ENCODE assay signal across 18 cellular contexts in the genomic region with DNA sequence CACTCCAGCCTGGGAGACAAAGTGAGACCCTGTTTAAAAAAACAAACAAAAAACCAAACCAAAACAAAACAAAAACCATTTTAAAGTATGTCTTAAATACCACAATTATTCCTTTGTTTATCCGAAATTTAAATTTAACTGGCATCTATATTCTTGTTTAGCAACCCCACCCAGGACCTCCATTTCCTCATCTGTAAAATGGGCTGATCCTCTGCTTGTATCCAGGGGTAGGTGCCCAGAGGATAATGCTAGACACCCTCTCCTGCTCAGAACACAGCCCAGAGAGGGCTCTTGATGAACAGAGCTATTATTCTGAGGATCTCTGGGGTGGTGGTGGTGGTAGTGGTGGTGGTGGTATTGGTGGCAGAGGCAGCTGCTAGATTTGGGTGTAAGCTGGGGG. TPM values are rescaled to one million over a fixed set of nuclear protein-coding genes. Genes with fewer than 3 reads are reported as not detected.
DNase-seq lines count a peak whose midpoint lies in the region; ATAC-seq and TF ChIP-seq lines count a peak whose summit lies in the region.
"Had no signal": no experiment of that assay in that cellular context is flagged by ENCODE, and none has a peak within 500 bp of the region (broad histone marks: within the 10 kb centered on the region; RNA-seq: fewer than 3 reads in every experiment).

No MANE protein-coding gene starts in this region.

- H3K4me3 Mint-ChIP-seq in activated CD8-positive, alpha-beta memory T cell treated with anti-CD3 and anti-CD28 coated beads, Interleukin-2, amount 10 ng/mL, durations not matched to agents 7 days and 5 days, result no peak overlapping the region
- H3K4me3 Mint-ChIP-seq in CD8-positive, alpha-beta memory T cell, result no peak overlapping the region
- H3K4me3 Mint-ChIP-seq in activated CD8-positive, alpha-beta T cell treated with anti-CD3 and anti-CD28 coated beads, Interleukin-2, amount 10 ng/mL, durations not matched to agents 7 days and 5 days, result no peak overlapping the region
- no peak overlapping the region for H3K4me3 Mint-ChIP-seq in neural crest cell
- no peak overlapping the region for H3K4me3 Mint-ChIP-seq in chondrocyte (ENCODE audit: unreplicated experiment)
- H3K4me3 Mint-ChIP-seq: CD14-positive monocyte had no signal

- no peak overlapping the region for H3K27ac ChIP-seq in CD8-positive, alpha-beta memory T cell (ENCODE audit: low read depth, low read length)
- no peak overlapping the region for H3K27ac ChIP-seq in esophagus muscularis mucosa (replicated peaks in 1 of 4)

- TF ChIP-seq EP300 in esophagus muscularis mucosa (IDR thresholded peaks at IDR 0.05), result no peak

- intact Hi-C loops in esophagus muscularis mucosa (cut with DNase I), result no loop called here

- no peaks in the 10 kb centered on the region for H3K27me3 Mint-ChIP-seq in activated CD8-positive, alpha-beta memory T cell treated with anti-CD3 and anti-CD28 coated beads, Interleukin-2, amount 10 ng/mL, durations not matched to agents 7 days and 5 days
- H3K27me3 Mint-ChIP-seq in CD8-positive, alpha-beta memory T cell, result peaks cover 0 to under 1% of the 10 kb centered on the region in 2 donors
- H3K27me3 Mint-ChIP-seq in activated CD8-positive, alpha-beta T cell treated with anti-CD3 and anti-CD28 coated beads, Interleukin-2, amount 10 ng/mL, durations not matched to agents 7 days and 5 days (ENCODE audit: low read depth), result no peaks in the 10 kb centered on the region
- H3K27me3 Mint-ChIP-seq in neural crest cell (ENCODE audit: low read depth) (no peaks in the 10 kb centered on the region), chondrocyte (ENCODE audit: low read depth) (no peaks in the 10 kb centered on the region)

- peak overlapping the region; percentile 89 for H3K27ac Mint-ChIP-seq in activated CD8-positive, alpha-beta memory T cell treated with anti-CD3 and anti-CD28 coated beads, Interleukin-2, amount 10 ng/mL, durations not matched to agents 7 days and 5 days
- H3K27ac Mint-ChIP-seq in CD8-positive, alpha-beta memory T cell, result peak overlapping the region in 6 of 8 donors; percentile 26 to 95 (median 82)
- H3K27ac Mint-ChIP-seq in activated CD8-positive, alpha-beta T cell treated with anti-CD3 and anti-CD28 coated beads, Interleukin-2, amount 10 ng/mL, durations not matched to agents 7 days and 5 days, result peak overlapping the region; percentile 96
- H3K27ac Mint-ChIP-seq in neural crest cell (ENCODE audit: unreplicated experiment), result peak overlapping the region; percentile 19
- H3K27ac Mint-ChIP-seq in chondrocyte (ENCODE audit: unreplicated experiment), result no peak overlapping the region

- H3K4me3 ChIP-seq in CD8-positive, alpha-beta memory T cell (ENCODE audit: low read length), result no peak overlapping the region
- no peak overlapping the region for H3K4me3 ChIP-seq in esophagus muscularis mucosa

- CTCF ChIA-PET in activated CD8-positive, alpha-beta memory T cell treated with anti-CD3 and anti-CD28 coated beads, Interleukin-2, amount 10 ng/mL, durations not matched to agents 7 days and 5 days (lab: Charles Lee), result interaction anchor here (1.5 to 14.6 kb wide), 8 partner anchors 10 to 136 kb away, joined by 3 to 251 read pairs (median 10); a partner anchor contains a TSS
- CTCF ChIA-PET in CD8-positive, alpha-beta memory T cell (lab: Charles Lee), result interaction anchor here (1.4 to 13.3 kb wide), 2 partner anchors 12 to 136 kb away, joined by 4 to 146 read pairs; no protein-coding TSS in a partner anchor
- CTCF ChIA-PET in activated CD8-positive, alpha-beta T cell treated with anti-CD3 and anti-CD28 coated beads, Interleukin-2, amount 10 ng/mL, durations not matched to agents 7 days and 5 days (lab: Charles Lee), result interaction anchor here (0.7 kb wide), 1 partner anchor 25 kb away, joined by 3 read pairs; no protein-coding TSS in a partner anchor

- WGBS in esophagus muscularis mucosa, result 83% methylated on average over 1 of the region's 1 CpG

- H3K36me3 Mint-ChIP-seq in activated CD8-positive, alpha-beta memory T cell treated with anti-CD3 and anti-CD28 coated beads, Interleukin-2, amount 10 ng/mL, durations not matched to agents 7 days and 5 days, result no peaks in the 10 kb centered on the region
- H3K36me3 Mint-ChIP-seq in CD8-positive, alpha-beta memory T cell, result no peaks in the 10 kb centered on the region
- no peaks in the 10 kb centered on the region for H3K36me3 Mint-ChIP-seq in activated CD8-positive, alpha-beta T cell treated with anti-CD3 and anti-CD28 coated beads, Interleukin-2, amount 10 ng/mL, durations not matched to agents 7 days and 5 days (ENCODE audit: low read depth)
- H3K36me3 Mint-ChIP-seq in neural crest cell (ENCODE audit: low read depth) (no peaks in the 10 kb centered on the region), chondrocyte (ENCODE audit: low read depth) (peaks cover 3% of the 10 kb centered on the region)
- H3K36me3 Mint-ChIP-seq: CD14-positive monocyte had no signal

- TF ChIP-seq POLR2A in esophagus muscularis mucosa (IDR thresholded peaks at IDR 0.05; ENCODE audit: low read depth), result no peak

- TF ChIP-seq CTCF in neural crest cell (conservative IDR thresholded peaks at IDR 0.05) (no peak), chondrocyte (IDR thresholded peaks at IDR 0.05) (no peak), esophagus muscularis mucosa (IDR thresholded peaks at IDR 0.05) (no peak)

- no peaks in the 10 kb centered on the region for H3K9me3 ChIP-seq in CD8-positive, alpha-beta memory T cell (ENCODE audit: low read length)
- no peaks in the 10 kb centered on the region for H3K9me3 ChIP-seq in esophagus muscularis mucosa

- no peak for ATAC-seq in activated CD8-positive, alpha-beta memory T cell treated with anti-CD3 and anti-CD28 coated beads, Interleukin-2, amount 10 ng/mL, durations not matched to agents 7 days and 5 days
- ATAC-seq in activated CD8-positive, alpha-beta T cell treated with anti-CD3 and anti-CD28 coated beads, Interleukin-2, amount 10 ng/mL, durations not matched to agents 7 days and 5 days, result no peak

- H3K4me1 ChIP-seq in CD8-positive, alpha-beta memory T cell (ENCODE audit: insufficient read depth, low read length), result peaks cover 41% of the 10 kb centered on the region
- H3K4me1 ChIP-seq in esophagus muscularis mucosa, result no peaks in the 10 kb centered on the region

- H3K36me3 ChIP-seq in CD8-positive, alpha-beta memory T cell (ENCODE audit: insufficient read depth, low read length), result no peaks in the 10 kb centered on the region
- H3K36me3 ChIP-seq in esophagus muscularis mucosa, result no peaks in the 10 kb centered on the region

- no peaks in the 10 kb centered on the region for H3K9me3 Mint-ChIP-seq in activated CD8-positive, alpha-beta memory T cell treated with anti-CD3 and anti-CD28 coated beads, Interleukin-2, amount 10 ng/mL, durations not matched to agents 7 days and 5 days (ENCODE audit: low read depth)
- no peaks in the 10 kb centered on the region for H3K9me3 Mint-ChIP-seq in CD8-positive, alpha-beta memory T cell
- H3K9me3 Mint-ChIP-seq in activated CD8-positive, alpha-beta T cell treated with anti-CD3 and anti-CD28 coated beads, Interleukin-2, amount 10 ng/mL, durations not matched to agents 7 days and 5 days (ENCODE audit: insufficient read depth), result no peaks in the 10 kb centered on the region
- H3K9me3 Mint-ChIP-seq in neural crest cell (no peaks in the 10 kb centered on the region), chondrocyte (ENCODE audit: low read depth) (no peaks in the 10 kb centered on the region)

- H3K27me3 ChIP-seq in CD8-positive, alpha-beta memory T cell (ENCODE audit: insufficient read depth, low read length, poor library complexity, severe bottlenecking), result no peaks in the 10 kb centered on the region
- H3K27me3 ChIP-seq in esophagus muscularis mucosa, result no peaks in the 10 kb centered on the region

- POLR2A ChIA-PET in CD8-positive, alpha-beta memory T cell (lab: Charles Lee), result interaction anchor here (0.6 kb wide), 1 partner anchor 62 kb away, joined by 3 read pairs; no protein-coding TSS in a partner anchor
- POLR2A ChIA-PET in activated CD8-positive, alpha-beta T cell treated with anti-CD3 and anti-CD28 coated beads, Interleukin-2, amount 10 ng/mL, durations not matched to agents 7 days and 5 days (lab: Charles Lee), result interaction anchor here (2.1 kb wide), 1 partner anchor 19 kb away, joined by 7 read pairs; no protein-coding TSS in a partner anchor

- H3K4me1 Mint-ChIP-seq in activated CD8-positive, alpha-beta memory T cell treated with anti-CD3 and anti-CD28 coated beads, Interleukin-2, amount 10 ng/mL, durations not matched to agents 7 days and 5 days, result peaks cover 60% of the 10 kb centered on the region
- H3K4me1 Mint-ChIP-seq in CD8-positive, alpha-beta memory T cell, result peaks cover 45 to 47% (median 46%) of the 10 kb centered on the region in 3 donors
- H3K4me1 Mint-ChIP-seq in activated CD8-positive, alpha-beta T cell treated with anti-CD3 and anti-CD28 coated beads, Interleukin-2, amount 10 ng/mL, durations not matched to agents 7 days and 5 days (ENCODE audit: low read depth), result peaks cover 71% of the 10 kb centered on the region
- H3K4me1 Mint-ChIP-seq in neural crest cell (no peaks in the 10 kb centered on the region), chondrocyte (ENCODE audit: low read depth) (peaks cover 2% of the 10 kb centered on the region)

- DNase-seq in activated CD8-positive, alpha-beta memory T cell treated with anti-CD3 and anti-CD28 coated beads, Interleukin-2, amount 10 ng/mL, durations not matched to agents 7 days and 5 days, result no peak
- DNase-seq in activated CD8-positive, alpha-beta memory T cell treated with anti-CD3 and anti-CD28 coated beads, Interleukin-2, amount 50 U/mL, for 4 hours, result no peak
- peak in 1 of 5 donors; percentile 8 for DNase-seq in CD8-positive, alpha-beta memory T cell
- DNase-seq in activated CD8-positive, alpha-beta T cell treated with anti-CD3 and anti-CD28 coated beads, Interleukin-2, amount 10 ng/mL, durations not matched to agents 7 days and 5 days, result no peak
- DNase-seq in neural crest cell (ENCODE audit: low read depth, low spot score) (no peak), anterior cingulate cortex (lab: John Stamatoyannopoulos, UW) (no peak), chondrocyte (ENCODE audit: low spot score) (no peak), esophagus muscularis mucosa (ENCODE audit: extremely low spot score) (no peak)
- DNase-seq: GF-D8, GOT3, NCI-H1048, NCI-H146, NCI-H345, NCI-H526 treated with DMSO at 0.1 percent for 48 hours had no signal

RNA-seq across cellular contexts. Expression of a gene that starts 9.8 kb away (rescaled TPM):
- total RNA-seq in activated CD8-positive, alpha-beta memory T cell treated with anti-CD3 and anti-CD28 coated beads, Interleukin-2, amount 10 ng/mL, durations not matched to agents 7 days and 5 days, result under 1 TPM; 0.26 to 0.28 TPM
- not detected for total RNA-seq in CD8-positive, alpha-beta memory T cell
- polyA plus RNA-seq in CD8-positive, alpha-beta memory T cell, result not detected
- total RNA-seq in activated CD8-positive, alpha-beta T cell treated with anti-CD3 and anti-CD28 coated beads, Interleukin-2, amount 10 ng/mL, durations not matched to agents 7 days and 5 days, result under 1 TPM; 0.29 to 0.31 TPM
- total RNA-seq in neural crest cell, result not detected in 2 replicates
- not detected in 3 replicates for total RNA-seq in chondrocyte
- total RNA-seq in esophagus muscularis mucosa, result not detected
- total RNA-seq: A673, M059J, OCI-LY7 had no signal
- polyA plus RNA-seq: CD14-positive monocyte had no signal

RNA-seq across cellular contexts. Expression of a gene that starts 24.7 kb away (rescaled TPM):
- 100 to 1,000 TPM; 118 to 135 TPM for total RNA-seq in activated CD8-positive, alpha-beta memory T cell treated with anti-CD3 and anti-CD28 coated beads, Interleukin-2, amount 10 ng/mL, durations not matched to agents 7 days and 5 days
- total RNA-seq in CD8-positive, alpha-beta memory T cell, result 10 to 100 TPM; 40.1 to 41.1 TPM
- 26.4 TPM for polyA plus RNA-seq in CD8-positive, alpha-beta memory T cell
- 100 to 1,000 TPM; 109 to 119 TPM for total RNA-seq in activated CD8-positive, alpha-beta T cell treated with anti-CD3 and anti-CD28 coated beads, Interleukin-2, amount 10 ng/mL, durations not matched to agents 7 days and 5 days
- total RNA-seq in neural crest cell, result 19.7 and 21.8 TPM in 2 replicates
- total RNA-seq in chondrocyte, result 44.3 to 64.2 TPM (median 58.1 TPM) in 3 replicates
- total RNA-seq in esophagus muscularis mucosa, result 10 to 100 TPM; 31.3 to 58.8 (median 32.7) TPM

RNA-seq across cellular contexts. Expression of a gene that starts 29.0 kb away (rescaled TPM):
- 1 to 10 TPM in 1 of 2 experiments, under 1 TPM in 1; 0.94 to 1.2 TPM for total RNA-seq in activated CD8-positive, alpha-beta memory T cell treated with anti-CD3 and anti-CD28 coated beads, Interleukin-2, amount 10 ng/mL, durations not matched to agents 7 days and 5 days
- total RNA-seq in CD8-positive, alpha-beta memory T cell, result 1 to 10 TPM; 2.1 to 2.3 TPM
- polyA plus RNA-seq in CD8-positive, alpha-beta memory T cell, result 2.0 TPM
- 1 to 10 TPM; 1.4 to 2.2 TPM for total RNA-seq in activated CD8-positive, alpha-beta T cell treated with anti-CD3 and anti-CD28 coated beads, Interleukin-2, amount 10 ng/mL, durations not matched to agents 7 days and 5 days
- total RNA-seq in neural crest cell (36.5 and 37.7 TPM in 2 replicates), chondrocyte (5.7 to 8.8 TPM (median 8.0 TPM) in 3 replicates), esophagus muscularis mucosa (10 to 100 TPM; 11.4 to 18.3 (median 15.9) TPM)

RNA-seq across cellular contexts. Expression of a gene that starts 47.0 kb away (rescaled TPM):
- 100 to 1,000 TPM in 1 of 2 experiments, 10 to 100 TPM in 1; 97.9 to 105 TPM for total RNA-seq in activated CD8-positive, alpha-beta memory T cell treated with anti-CD3 and anti-CD28 coated beads, Interleukin-2, amount 10 ng/mL, durations not matched to agents 7 days and 5 days
- total RNA-seq in CD8-positive, alpha-beta memory T cell, result 100 to 1,000 TPM; 134 to 151 TPM
- polyA plus RNA-seq in CD8-positive, alpha-beta memory T cell, result 44.3 TPM
- total RNA-seq in activated CD8-positive, alpha-beta T cell treated with anti-CD3 and anti-CD28 coated beads, Interleukin-2, amount 10 ng/mL, durations not matched to agents 7 days and 5 days, result 10 to 100 TPM; 80.7 to 84.2 TPM
- total RNA-seq in neural crest cell (41.5 and 47.9 TPM in 2 replicates), chondrocyte (42.6 to 50.7 TPM (median 48.7 TPM) in 3 replicates), esophagus muscularis mucosa (100 to 1,000 TPM in 1 of 4 donors, 10 to 100 TPM in 3; 59.4 to 122 (median 78.1) TPM)
